8 cellular contexts compared by ENCODE assay signal in genomic region chr17:67245694-67246397, GRCh38. TPM values are rescaled to one million over a fixed set of nuclear protein-coding genes. Genes with fewer than 3 reads are reported as not detected.
A peak's percentile ranks its signal among the peaks of the same experiment; 100 is the strongest.
DNase-seq lines count a peak whose midpoint lies in the region; ATAC-seq and TF ChIP-seq lines count a peak whose summit lies in the region.

No MANE protein-coding gene starts in this region.

- H3K27me3 ChIP-seq in Peyer's patch = no peaks in the 10 kb centered on the region

- intact Hi-C loops in left ventricle myocardium superior (cut with micrococcal nuclease) = no loop called here

- H3K27ac ChIP-seq in Peyer's patch = peak overlapping the region; percentile 84 to 95 (median 89)

- peak in 3 of 6 experiments; percentile 6 to 21 (median 7) for TF ChIP-seq CTCF in Peyer's patch (IDR thresholded peaks at IDR 0.05)
- peak; percentile 3 for TF ChIP-seq CTCF in retinal pigment epithelial cell (conservative IDR thresholded peaks at IDR 0.05; ENCODE audit: low read depth, low read length)

- H3K36me3 ChIP-seq in Peyer's patch = peaks cover 0 to 4% (median 3%) of the 10 kb centered on the region in 3 donors

- TF ChIP-seq POLR2A in Peyer's patch (IDR thresholded peaks at IDR 0.05) = peak; percentile 45 to 60

- H3K36me3 Mint-ChIP-seq in activated naive CD4-positive, alpha-beta T cell treated with anti-CD3 and anti-CD28 coated beads, Interleukin-2, amount 50 U/mL, for 72 hours = peaks cover 12 to 25% of the 10 kb centered on the region in 2 donors

- no peaks in the 10 kb centered on the region for H3K9me3 ChIP-seq in Peyer's patch

- DNase-seq in GM19238 (ENCODE audit: insufficient read length, low spot score) (peak; percentile 26), Peyer's patch (peak in 2 of 3 donors; percentile 69 to 83), left ventricle myocardium superior (peak; percentile 45), retinal pigment epithelial cell (ENCODE audit: low read depth) (no peak), SHP77 treated with DMSO at 0.1 percent for 48 hours (lab: John Stamatoyannopoulos, UW) (no peak)
- peak; percentile 54 to 68 for DNase-seq in activated naive CD4-positive, alpha-beta T cell treated with anti-CD3 and anti-CD28 coated beads, Interleukin-2, amount 50 U/mL, for 72 hours (ENCODE audit: low spot score in 2 of 2)

- peaks cover 0 to 39% (median 3%) of the 10 kb centered on the region in 4 donors for H3K4me1 ChIP-seq in Peyer's patch

- peak overlapping the region; percentile 81 to 98 (median 93) for H3K4me3 ChIP-seq in Peyer's patch
- peak overlapping the region; percentile 84 for H3K4me3 ChIP-seq in retinal pigment epithelial cell (ENCODE audit: low read length)

- H3K9me3 Mint-ChIP-seq in activated naive CD4-positive, alpha-beta T cell treated with anti-CD3 and anti-CD28 coated beads, Interleukin-2, amount 50 U/mL, for 72 hours = no peaks in the 10 kb centered on the region

- ATAC-seq in activated naive CD4-positive, alpha-beta T cell treated with anti-CD3 and anti-CD28 coated beads, Interleukin-2, amount 50 U/mL, for 72 hours = peak; percentile 65 to 68
- ATAC-seq in left ventricle myocardium superior = peak; percentile 46
- ATAC-seq in GM19455 (IDR thresholded peaks at IDR 0.05; ENCODE audit: unreplicated experiment) = no peak
- no peak for ATAC-seq in HG02763 (IDR thresholded peaks at IDR 0.05; ENCODE audit: unreplicated experiment)

- H3K27ac Mint-ChIP-seq in activated naive CD4-positive, alpha-beta T cell treated with anti-CD3 and anti-CD28 coated beads, Interleukin-2, amount 50 U/mL, for 72 hours = peak overlapping the region in 1 of 2 donors; percentile 86

RNA-seq across cellular contexts. Expression of gene HELZ, which starts 0.8 kb away (rescaled TPM):
- total RNA-seq in Peyer's patch (100 to 1,000 TPM in 1 of 4 donors, 10 to 100 TPM in 3; 37.1 to 124 (median 58.8) TPM), left ventricle myocardium superior (35.4 TPM)
- total RNA-seq in activated naive CD4-positive, alpha-beta T cell treated with anti-CD3 and anti-CD28 coated beads, Interleukin-2, amount 50 U/mL, for 72 hours = 10 to 100 TPM; 42.9 to 88.8 TPM

Comparison
In these comparisons a context has a peak if more than half of its experiments do, and no peak if none do; other contexts are left out.
1. DNase-seq: peak in GM19238 (single experiment), Peyer's patch (2 of 3), activated naive CD4-positive, alpha-beta T cell treated with anti-CD3 and anti-CD28 coated beads, Interleukin-2, amount 50 U/mL, for 72 hours (2 of 2) and left ventricle myocardium superior (single experiment); none in retinal pigment epithelial cell (single experiment) and SHP77 treated with DMSO at 0.1 percent for 48 hours (single experiment).
2. ATAC-seq: peak in activated naive CD4-positive, alpha-beta T cell treated with anti-CD3 and anti-CD28 coated beads, Interleukin-2, amount 50 U/mL, for 72 hours (2 of 2) and left ventricle myocardium superior (single experiment); none in GM19455 (single experiment) and HG02763 (single experiment).